Comparison of ENCODE assay signal across 17 cellular contexts in the genomic region with DNA sequence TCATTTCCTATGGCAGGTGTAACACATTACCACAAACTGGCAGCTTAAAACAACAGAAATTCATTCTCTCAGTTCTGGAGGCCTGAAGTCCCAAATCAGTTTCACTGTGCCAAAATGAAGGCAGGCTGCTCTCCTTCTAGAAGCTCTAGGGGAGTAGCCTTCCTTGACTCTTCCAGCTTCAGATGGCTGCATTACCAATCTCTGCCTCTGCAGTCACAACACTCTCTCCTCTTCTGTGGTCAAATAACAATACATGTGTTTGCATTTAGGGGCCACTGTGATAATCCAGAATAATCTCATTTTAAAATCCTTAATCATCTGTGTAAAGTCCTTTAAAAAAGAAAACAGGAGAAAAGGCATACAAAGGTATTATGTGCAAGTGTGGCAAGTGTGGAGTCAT. TPM values are rescaled to one million over a fixed set of nuclear protein-coding genes. Genes with fewer than 3 reads are reported as not detected.
A peak's percentile ranks its signal among the peaks of the same experiment; 100 is the strongest.
DNase-seq lines count a peak whose midpoint lies in the region; ATAC-seq and TF ChIP-seq lines count a peak whose summit lies in the region.
"Had no signal": no experiment of that assay in that cellular context is flagged by ENCODE, and none has a peak within 500 bp of the region (broad histone marks: within the 10 kb centered on the region; RNA-seq: fewer than 3 reads in every experiment).

No MANE protein-coding gene starts in this region.

- H3K27ac Mint-ChIP-seq in H9 (peak overlapping the region in 1 of 3 experiments; percentile 64; a peak in 3 of 7 replicates), chondrocyte (ENCODE audit: unreplicated experiment) (no peak overlapping the region)
- H3K27ac Mint-ChIP-seq: natural killer cell had no signal

- TF ChIP-seq CTCF in DND-41 (IDR thresholded peaks at IDR 0.05; ENCODE audit: borderline replicate concordance, extremely low read depth, low read length, poor library complexity, severe bottlenecking) (no peak), H9 (conservative IDR thresholded peaks at IDR 0.05) (peak; percentile 39; the same call in 2 of the 3 replicates), fibroblast of pulmonary artery (IDR thresholded peaks at IDR 0.05; ENCODE audit: low read length, missing control alignments) (peak; percentile 14), smooth muscle cell (IDR thresholded peaks at IDR 0.05; ENCODE audit: borderline replicate concordance, insufficient read depth, poor library complexity, severe bottlenecking) (no peak), chondrocyte (IDR thresholded peaks at IDR 0.05) (no peak), left ventricle myocardium inferior (IDR thresholded peaks at IDR 0.05; ENCODE audit: borderline replicate concordance) (no peak)

- H3K27me3 Mint-ChIP-seq in H9 (ENCODE audit: low read depth) (no peaks in the 10 kb centered on the region), chondrocyte (ENCODE audit: low read depth) (no peaks in the 10 kb centered on the region)

- H3K56ac ChIP-seq in H9 (ENCODE audit: insufficient read length, low read depth, low read length) = no peak overlapping the region

- no peak for DNase-seq in DND-41
- DNase-seq in H9 = no peak
- DNase-seq in NCI-H524 (lab: John Stamatoyannopoulos, UW) = peak; percentile 63 to 87
- peak; percentile 43 for DNase-seq in fibroblast of pulmonary artery (ENCODE audit: low read depth)
- DNase-seq in smooth muscle cell (lab: John Stamatoyannopoulos, UW; ENCODE audit: unreplicated experiment) = no peak
- no peak for DNase-seq in NCI-H146 (lab: John Stamatoyannopoulos, UW)
- DNase-seq in chondrocyte (ENCODE audit: low spot score) = no peak
- DNase-seq in left ventricle myocardium inferior = no peak
- DNase-seq: activated naive CD4-positive, alpha-beta T cell treated with anti-CD3 and anti-CD28 coated beads, Interleukin-2, amount 50 U/mL, for 16 hours; left ventricle myocardium superior; natural killer cell; NCI-H748 treated with DMSO at 0.1 percent for 48 hours; Right ventricle myocardium superior; stimulated activated CD4-positive, alpha-beta T cell treated with anti-CD3 and anti-CD28 coated beads, Interleukin-4, amount 100 ng/mL, for 4 hours; stimulated activated naive CD4-positive, alpha-beta T cell treated with Interleukin-2 at 50 U/mL for 16 hours had no signal

- H3K79me2 ChIP-seq in DND-41 (ENCODE audit: insufficient read depth, low read length) = peaks cover 98% of the 10 kb centered on the region
- peaks cover 22% of the 10 kb centered on the region; the same call in 1 of the 2 replicates for H3K79me2 ChIP-seq in H9 (ENCODE audit: insufficient read depth, low read length)
- peaks cover 60% of the 10 kb centered on the region for H3K79me2 ChIP-seq in smooth muscle cell (ENCODE audit: low read depth)

- peaks cover 5% of the 10 kb centered on the region; the same call in 1 of the 2 replicates for H3K4me1 ChIP-seq in DND-41 (ENCODE audit: insufficient read depth, low read length)
- H3K4me1 ChIP-seq in H9 (ENCODE audit: insufficient read depth, low read length) = no peaks in the 10 kb centered on the region
- H3K4me1 ChIP-seq in smooth muscle cell (ENCODE audit: low read depth) = peaks cover 18% of the 10 kb centered on the region
- H3K4me1 ChIP-seq in left ventricle myocardium inferior = no peaks in the 10 kb centered on the region
- H3K4me1 ChIP-seq: BLaER1 had no signal

- H2BK120ac ChIP-seq in H9 (ENCODE audit: low read depth, low read length, poor library complexity, severe bottlenecking) = no peak overlapping the region

- no peak overlapping the region for H4K8ac ChIP-seq in H9 (replicated peaks; ENCODE audit: insufficient read length, low read depth, low read length)

- H3K9me3 ChIP-seq in DND-41 (ENCODE audit: insufficient read depth, low read length, severe bottlenecking) (peaks cover 5% of the 10 kb centered on the region), H9 (ENCODE audit: control insufficient read depth, low read depth, low read length) (no peaks in the 10 kb centered on the region), smooth muscle cell (replicated peaks; ENCODE audit: low read depth) (no peaks in the 10 kb centered on the region), left ventricle myocardium inferior (replicated peaks) (peaks cover 8% of the 10 kb centered on the region)

- no peak overlapping the region for H3K4me3 Mint-ChIP-seq in H9
- H3K4me3 Mint-ChIP-seq in chondrocyte (ENCODE audit: unreplicated experiment) = no peak overlapping the region
- H3K4me3 Mint-ChIP-seq: natural killer cell had no signal

- H3K9ac ChIP-seq in DND-41 (ENCODE audit: low read depth, low read length) = no peak overlapping the region
- no peak overlapping the region for H3K9ac ChIP-seq in H9 (ENCODE audit: extremely low read depth, insufficient read length, low read length)
- no peak overlapping the region for H3K9ac ChIP-seq in smooth muscle cell (ENCODE audit: low read depth)
- H3K9ac ChIP-seq: BLaER1 had no signal

- H3K14ac ChIP-seq in H9 (ENCODE audit: insufficient read depth, low read length) = no peak overlapping the region

- H2BK20ac ChIP-seq in H9 (ENCODE audit: low read depth, low read length, poor library complexity, severe bottlenecking) = no peak overlapping the region

- H3K4ac ChIP-seq in H9 (ENCODE audit: low read depth, low read length) = no peak overlapping the region

- H2BK12ac ChIP-seq in H9 (ENCODE audit: insufficient read length, low read depth, low read length) = no peak overlapping the region

- H3T11ph ChIP-seq in H9 (ENCODE audit: low read length) = no peak overlapping the region

- H3K27ac ChIP-seq in DND-41 (ENCODE audit: low read length) = no peak overlapping the region
- no peak overlapping the region for H3K27ac ChIP-seq in H9 (ENCODE audit: insufficient read length, low read depth, low read length)
- no peak overlapping the region for H3K27ac ChIP-seq in smooth muscle cell (ENCODE audit: low read depth)
- H3K27ac ChIP-seq in left ventricle myocardium inferior (replicated peaks) = no peak overlapping the region
- H3K27ac ChIP-seq: BLaER1, hepatocyte had no signal

- peaks cover 31 to 39% of the 10 kb centered on the region in 2 experiments for H3K4me1 Mint-ChIP-seq in H9
- peaks cover 22% of the 10 kb centered on the region for H3K4me1 Mint-ChIP-seq in chondrocyte (ENCODE audit: low read depth)

- H3K27me3 ChIP-seq in DND-41 (ENCODE audit: insufficient read depth, low read length, poor library complexity) (no peaks in the 10 kb centered on the region), H9 (ENCODE audit: insufficient read depth, low read length) (no peaks in the 10 kb centered on the region), smooth muscle cell (ENCODE audit: low read depth) (no peaks in the 10 kb centered on the region), left ventricle myocardium inferior (ENCODE audit: low read depth) (peaks cover 10% of the 10 kb centered on the region)
- H3K27me3 ChIP-seq: BLaER1, hepatocyte had no signal

- H3K4me2 ChIP-seq in DND-41 (ENCODE audit: insufficient read depth, low read length) (peak overlapping the region; percentile 12; the same call in 1 of the 2 replicates), H9 (ENCODE audit: insufficient read depth, insufficient read length, low read length) (no peak overlapping the region), smooth muscle cell (no peak overlapping the region)
- H3K4me2 ChIP-seq: BLaER1, hepatocyte had no signal

- no peak overlapping the region for H3K4me3 ChIP-seq in DND-41 (ENCODE audit: low read depth in 1 of 2, low read length in 2 of 2)
- no peak overlapping the region for H3K4me3 ChIP-seq in fibroblast of pulmonary artery (replicated peaks; ENCODE audit: low read depth, low read length)
- H3K4me3 ChIP-seq in smooth muscle cell = no peak overlapping the region
- H3K4me3 ChIP-seq in left ventricle myocardium inferior = no peak overlapping the region
- H3K4me3 ChIP-seq: BLaER1, hepatocyte had no signal

- intact Hi-C loops in left ventricle myocardium inferior (cut with micrococcal nuclease) = no loop called here

- H3F3A ChIP-seq in smooth muscle cell (ENCODE audit: low read depth) = no peaks in the 10 kb centered on the region

- H4K20me1 ChIP-seq in DND-41 (ENCODE audit: insufficient read depth, low read length) (peaks cover 40% of the 10 kb centered on the region), H9 (ENCODE audit: control insufficient read depth, insufficient read depth, insufficient read length) (no peaks in the 10 kb centered on the region), smooth muscle cell (ENCODE audit: low read depth) (no peaks in the 10 kb centered on the region)
- H4K20me1 ChIP-seq: BLaER1 had no signal

- H2BK5ac ChIP-seq in H9 (ENCODE audit: insufficient read length, low read length) = no peak overlapping the region

- H3K36me3 Mint-ChIP-seq in H9 (ENCODE audit: insufficient read depth in 1 of 3, low read depth in 3 of 3) = peaks cover 3 to 15% (median 11%) of the 10 kb centered on the region in 3 experiments
- peaks cover 17% of the 10 kb centered on the region for H3K36me3 Mint-ChIP-seq in chondrocyte (ENCODE audit: low read depth)
- H3K36me3 Mint-ChIP-seq: natural killer cell had no signal

- H3K79me1 ChIP-seq in H9 (ENCODE audit: insufficient read depth, low read depth, low read length, poor library complexity, severe bottlenecking) = peaks cover 4% of the 10 kb centered on the region

- no peaks in the 10 kb centered on the region for H3K23me2 ChIP-seq in H9 (ENCODE audit: insufficient read length, low read depth, low read length, poor library complexity, severe bottlenecking)

- H2AK5ac ChIP-seq in H9 (ENCODE audit: insufficient read length, low read length) = no peak overlapping the region

- H3K9me3 Mint-ChIP-seq in H9 (no peaks in the 10 kb centered on the region), chondrocyte (ENCODE audit: low read depth) (peaks cover 13% of the 10 kb centered on the region)
- H3K9me3 Mint-ChIP-seq: natural killer cell had no signal

- H2AFZ ChIP-seq in DND-41 (ENCODE audit: low read depth, low read length) (no peak overlapping the region), H9 (ENCODE audit: low read length) (no peak overlapping the region), smooth muscle cell (ENCODE audit: low read depth) (no peak overlapping the region)
- H2AFZ ChIP-seq: hepatocyte had no signal

- no peak overlapping the region for H4K91ac ChIP-seq in H9 (ENCODE audit: insufficient read length, low read depth, low read length)

- no peak overlapping the region for H3K23ac ChIP-seq in H9 (ENCODE audit: insufficient read length, low read depth, low read length)

- H3K18ac ChIP-seq in H9 (ENCODE audit: insufficient read length, low read depth, low read length) = no peak overlapping the region

- ATAC-seq in DND-41 (ENCODE audit: insufficient read depth, low read depth) = peak; percentile 50; the same call in 1 of the 3 replicates
- ATAC-seq: left ventricle myocardium superior, natural killer cell had no signal

- H4K5ac ChIP-seq in H9 (ENCODE audit: insufficient read length, low read depth, low read length) = no peak overlapping the region

- peaks cover 27% of the 10 kb centered on the region for H3K36me3 ChIP-seq in DND-41 (ENCODE audit: insufficient read depth, low read length)
- no peaks in the 10 kb centered on the region for H3K36me3 ChIP-seq in smooth muscle cell (ENCODE audit: low read depth)
- no peaks in the 10 kb centered on the region for H3K36me3 ChIP-seq in left ventricle myocardium inferior

- H2BK15ac ChIP-seq in H9 (ENCODE audit: low read depth, low read length) = no peak overlapping the region

RNA-seq across cellular contexts. Expression of a gene that starts 7.8 kb away (rescaled TPM):
- total RNA-seq in H9 (2021) (22.6 and 23.1 TPM in 2 replicates), smooth muscle cell (9.5 and 10.6 TPM in 2 replicates), chondrocyte (20.7 to 24.1 TPM (median 23.7 TPM) in 3 replicates), left ventricle myocardium inferior (0.25 TPM)
- 4.2 and 6.8 TPM in 2 replicates for polyA plus RNA-seq in smooth muscle cell

Comparison
In these comparisons a context has a peak if more than half of its experiments do, and no peak if none do; other contexts are left out.
1. DNase-seq: peak in NCI-H524 (2 of 2) and fibroblast of pulmonary artery (single experiment); none in DND-41 (single experiment), H9 (single experiment), smooth muscle cell (single experiment), NCI-H146 (single experiment), chondrocyte (single experiment) and left ventricle myocardium inferior (single experiment).
2. CTCF ChIP-seq: peak in H9 (single experiment) and fibroblast of pulmonary artery (single experiment); none in DND-41 (single experiment), smooth muscle cell (single experiment), chondrocyte (single experiment) and left ventricle myocardium inferior (single experiment).